Comparison of ENCODE assay signal across 8 cellular contexts in the genomic region with DNA sequence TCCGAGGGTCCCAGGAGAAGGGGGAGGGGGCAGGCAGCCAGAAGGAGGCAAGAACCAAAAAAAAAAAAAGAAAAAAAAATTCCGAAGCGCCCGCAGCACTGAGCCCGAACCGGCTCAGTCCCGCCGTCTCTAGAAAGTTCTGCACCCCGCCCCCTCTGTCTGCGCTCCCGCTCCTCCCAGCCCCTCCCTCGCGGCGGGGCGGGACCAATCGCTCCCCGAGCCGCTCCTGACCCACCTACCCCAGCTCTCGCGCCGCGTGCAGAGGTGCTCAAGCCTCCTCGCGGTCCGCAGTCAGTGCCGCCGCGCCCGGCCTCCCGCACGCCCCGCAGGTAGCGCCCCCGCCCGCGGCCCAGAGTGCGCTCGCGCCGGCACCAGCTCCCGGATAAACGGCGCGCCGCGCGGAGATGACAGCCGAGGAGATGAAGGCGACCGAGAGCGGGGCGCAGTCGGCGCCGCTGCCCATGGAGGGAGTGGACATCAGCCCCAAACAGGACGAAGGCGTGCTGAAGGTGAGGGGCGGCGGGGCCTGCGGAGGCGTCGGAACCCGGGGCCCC. TPM values are rescaled to one million over a fixed set of nuclear protein-coding genes. Genes with fewer than 3 reads are reported as not detected.
DNase-seq lines count a peak whose midpoint lies in the region; TF ChIP-seq lines count a peak whose summit lies in the region.

Gene FKBP4 (plus strand): TSS at position 235 of the 554 bp plus-strand sequence. CDS start 170 bp downstream, at position 405.

- in situ Hi-C loops in Caki2 (cut with HindIII; ENCODE audit: low pct_unique_long_range_greater_than_20kb, low sequenced_read_pairs) = no loop called here
- in situ Hi-C loops in endometrial microvascular endothelial cells (cut with HindIII; ENCODE audit: inconsistent ontology term, low pct_unique_long_range_greater_than_20kb, low sequenced_read_pairs) = no loop called here

- TF ChIP-seq CTCF in GM20000 (IDR thresholded peaks at IDR 0.05; ENCODE audit: extremely low read depth, missing control alignments) = no peak

- DNase-seq in Caki2 (ENCODE audit: low read depth) (peak; percentile 72), GM20000 (ENCODE audit: low spot score) (peak; percentile 98), HS-5 (ENCODE audit: low read depth) (peak; percentile 43), NOMO-1 treated with DMSO at 0.1 percent for 48 hours (lab: John Stamatoyannopoulos, UW; ENCODE audit: unreplicated experiment) (peak; percentile 86), midbrain (lab: John Stamatoyannopoulos, UW) (peak; percentile 94)
- peak; percentile 90 for DNase-seq in activated CD8-positive, alpha-beta memory T cell treated with anti-CD3 and anti-CD28 coated beads, Interleukin-2, amount 50 U/mL, for 4 hours
- peak; percentile 66 to 78 for DNase-seq in stimulated activated CD8-positive, alpha-beta memory T cell treated with anti-CD3 and anti-CD28 coated beads, Interleukin-2, amount 100 ng/mL, for 1 hour (ENCODE audit: low read depth in 2 of 2)

RNA-seq across cellular contexts. Expression of gene FKBP4, which starts in this region (rescaled TPM):
- 77.6 and 85.8 TPM in 2 replicates for total RNA-seq in Caki2 (2014; rRNA removed; shearing (Covaris generic); ENCODE audit: low replicate concordance)
- 60.8 TPM for total RNA-seq in endometrial microvascular endothelial cells (ENCODE audit: inconsistent ontology term)

Comparison
In these comparisons a context has a peak if more than half of its experiments do, and no peak if none do; other contexts are left out.
1. Peak in every context shown above with its lines: DNase-seq.
2. DNase-seq: peak in every context shown above with its lines; median percentile 98 in GM20000; 94 in midbrain; 90 in activated CD8-positive, alpha-beta memory T cell treated with anti-CD3 and anti-CD28 coated beads, Interleukin-2, amount 50 U/mL, for 4 hours; 86 in NOMO-1 treated with DMSO at 0.1 percent for 48 hours; 72 in Caki2; 72 in stimulated activated CD8-positive, alpha-beta memory T cell treated with anti-CD3 and anti-CD28 coated beads, Interleukin-2, amount 100 ng/mL, for 1 hour; 43 in HS-5.